8 cellular contexts compared by ENCODE assay signal in genomic region chr1:2194319-2194897, GRCh38. TPM values are rescaled to one million over a fixed set of nuclear protein-coding genes. Genes with fewer than 3 reads are reported as not detected.
DNase-seq lines count a peak whose midpoint lies in the region; ATAC-seq and TF ChIP-seq lines count a peak whose summit lies in the region.

Gene FAAP20, minus strand, starts transcription at chr1:2194772. Its CDS starts 23 bp downstream, at chr1:2194749.

- no peak within 1 kb of the TSS for H2AFZ ChIP-seq in OCI-LY1 (ENCODE audit: low read length)
- peak within 1 kb of the TSS; percentile 47 for H2AFZ ChIP-seq in osteoblast (ENCODE audit: low read length)

- H3K4me3 ChIP-seq in BJ (ENCODE audit: low read depth, low read length) = peak within 1 kb of the TSS; percentile 61
- H3K4me3 ChIP-seq in OCI-LY1 (ENCODE audit: low read depth, low read length, poor library complexity, severe bottlenecking) = peak within 1 kb of the TSS; percentile 70
- H3K4me3 ChIP-seq in osteoblast (ENCODE audit: insufficient read depth, low read length) = peak within 1 kb of the TSS; percentile 70

- no peak within 1 kb of the TSS for H3K27ac ChIP-seq in OCI-LY1 (ENCODE audit: low read depth, low read length, poor library complexity, severe bottlenecking)
- H3K27ac ChIP-seq in osteoblast (ENCODE audit: low read depth, low read length) = peak within 1 kb of the TSS; percentile 40

- POLR2A ChIA-PET in BJ (lab: Charles Lee) = interaction anchor here (0.5 to 1.1 kb wide), 4 partner anchors 10 to 392 kb away, joined by 3 to 4 read pairs (median 4); partner anchors contain the start of genes MORN1 and RER1

- no peaks in the 10 kb centered on the region for H3K9me2 ChIP-seq in OCI-LY1 (ENCODE audit: low read depth, low read length)

- H3K4me2 ChIP-seq in OCI-LY1 (ENCODE audit: low read length) = peak within 1 kb of the TSS; percentile 90
- H3K4me2 ChIP-seq in osteoblast (ENCODE audit: insufficient read depth, low read length) = peak within 1 kb of the TSS; percentile 79

- peaks cover 26% of the 10 kb centered on the region for H3K4me1 ChIP-seq in OCI-LY1 (ENCODE audit: insufficient read depth, low read length, severe bottlenecking)
- peaks cover 22% of the 10 kb centered on the region for H3K4me1 ChIP-seq in osteoblast (ENCODE audit: insufficient read depth, low read length)

- no peaks in the 10 kb centered on the region for H3K9me3 ChIP-seq in OCI-LY1 (ENCODE audit: low read length)
- no peaks in the 10 kb centered on the region for H3K9me3 ChIP-seq in osteoblast (ENCODE audit: low read depth, low read length)

- H3K27me3 ChIP-seq in BJ (ENCODE audit: control insufficient read depth, insufficient read depth, low read length) = no peaks in the 10 kb centered on the region
- H3K27me3 ChIP-seq in OCI-LY1 (ENCODE audit: insufficient read depth, low read length) = no peaks in the 10 kb centered on the region
- no peaks in the 10 kb centered on the region for H3K27me3 ChIP-seq in osteoblast (ENCODE audit: insufficient read depth, low read length)

- H3K79me2 ChIP-seq in OCI-LY1 (ENCODE audit: insufficient read depth, low read length) (no peaks in the 10 kb centered on the region), osteoblast (ENCODE audit: insufficient read depth, low read length) (peaks cover 40% of the 10 kb centered on the region)

- CTCF ChIA-PET in BJ (lab: Yijun Ruan, JAX) = interaction anchor here (0.6 to 13.2 kb wide), 38 partner anchors 10 to 362 kb away, joined by 3 to 328 read pairs (median 4); partner anchors contain the start of genes MORN1, PEX10, RER1 and TNFRSF14

- peak within 1 kb of the TSS; percentile 71 for H3K9ac ChIP-seq in OCI-LY1 (ENCODE audit: low read length)

- peaks cover 1% of the 10 kb centered on the region; the same call in 1 of the 2 replicates for H3K36me3 ChIP-seq in BJ (ENCODE audit: control insufficient read depth, insufficient read depth, low read length)
- H3K36me3 ChIP-seq in OCI-LY1 (ENCODE audit: insufficient read depth, low read length) = no peaks in the 10 kb centered on the region
- H3K36me3 ChIP-seq in osteoblast (ENCODE audit: insufficient read depth, low read length) = no peaks in the 10 kb centered on the region

- ATAC-seq in GM18868 (IDR thresholded peaks at IDR 0.05; ENCODE audit: unreplicated experiment) = peak; percentile 48
- ATAC-seq in HG03060 (IDR thresholded peaks at IDR 0.05; ENCODE audit: low read depth, unreplicated experiment) = peak; percentile 12

- no peaks in the 10 kb centered on the region for H4K20me1 ChIP-seq in OCI-LY1 (ENCODE audit: insufficient read depth, low read length)
- H4K20me1 ChIP-seq in osteoblast (ENCODE audit: insufficient read depth, low read length) = peaks cover 2% of the 10 kb centered on the region

- no peak for DNase-seq in BJ (ENCODE audit: low read depth)
- DNase-seq in activated naive CD4-positive, alpha-beta T cell treated with anti-CD3 and anti-CD28 coated beads, Interleukin-2, amount 50 U/mL, for 16 hours = peak; percentile 67
- peak; percentile 82 for DNase-seq in glomerular visceral epithelial cell (ENCODE audit: extremely low spot score)
- peak; percentile 98 for DNase-seq in osteoblast (ENCODE audit: insufficient read length, low spot score, missing footprints)
- no peak for DNase-seq in ureter (ENCODE audit: low spot score)

- TF ChIP-seq CTCF in BJ (IDR thresholded peaks at IDR 0.05; ENCODE audit: insufficient read depth, low read depth, low read length) (no peak), OCI-LY1 (IDR thresholded peaks at IDR 0.05; ENCODE audit: low read length) (no peak), osteoblast (IDR thresholded peaks at IDR 0.05; ENCODE audit: extremely low read depth, low read depth, low read length) (no peak)

- no peaks in the 10 kb centered on the region for H3F3A ChIP-seq in OCI-LY1 (ENCODE audit: insufficient read depth, low read length)

RNA-seq across cellular contexts. Expression of gene FAAP20, which starts in this region (rescaled TPM):
- 11.9 and 18.7 TPM in 2 replicates for polyA plus RNA-seq in BJ (2011; rRNA removed)
- polyA minus RNA-seq in BJ (2011; rRNA and poly(A)+ RNA removed) = 4.3 and 4.8 TPM in 2 replicates
- total RNA-seq in osteoblast (18.6 and 25.3 TPM in 2 replicates), ureter (52.3 TPM)

Comparison
In these comparisons a context has a peak if more than half of its experiments do, and no peak if none do; other contexts are left out.
1. DNase-seq: peak in activated naive CD4-positive, alpha-beta T cell treated with anti-CD3 and anti-CD28 coated beads, Interleukin-2, amount 50 U/mL, for 16 hours (single experiment), glomerular visceral epithelial cell (single experiment) and osteoblast (single experiment); none in BJ (single experiment) and ureter (single experiment).
2. Peak in every context shown above with its lines, with median percentiles within 50 percentile points of each other: H3K4me3 ChIP-seq.